ENCODE assay signal across 3 cellular contexts in the genomic region with DNA sequence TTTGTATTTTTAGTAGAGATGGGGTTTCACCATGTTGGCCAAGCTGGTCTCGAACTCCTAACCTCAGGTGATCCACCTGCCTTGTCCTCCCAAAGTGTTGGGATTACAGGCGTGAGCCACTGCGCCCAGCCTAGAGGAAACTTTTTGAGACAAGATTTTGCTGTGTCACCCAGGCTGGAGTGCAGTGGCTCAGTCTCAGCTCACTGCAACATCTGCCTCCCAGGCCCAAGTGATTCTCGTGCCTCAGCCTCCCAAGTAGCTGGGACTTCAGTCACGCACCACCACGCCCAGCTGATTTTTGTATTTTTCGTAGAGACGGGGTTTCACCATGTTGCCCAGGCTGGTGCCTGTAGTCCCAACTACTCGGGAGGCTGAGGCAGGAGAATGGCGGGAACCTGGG.
A peak's percentile ranks its signal among the peaks of the same experiment; 100 is the strongest.
TF ChIP-seq lines count a peak whose summit lies in the region.
"Not testable (repeated sequence)": the region's sequence is repeated elsewhere in the genome, so short reads cannot be mapped to it uniquely, and the experiment has no call there.

No MANE protein-coding gene starts in this region.

TF ChIP-seq in A549, 52 proteins besides CTCF, POLR2A, EP300 and RAD21:
- peak; percentile 9 for TF ChIP-seq MAFK (IDR thresholded peaks at IDR 0.05; ENCODE audit: partially characterized antibody)

TF ChIP-seq in K562, 482 proteins besides CTCF, POLR2A, EP300 and RAD21 (continues in another document):
- TF ChIP-seq NBN (IDR thresholded peaks at IDR 0.05; ENCODE audit: low read depth) (peak; percentile 38; the same call in 1 of the 2 replicates), ARID1B (IDR thresholded peaks at IDR 0.05) (peak; percentile 52; the same call in 1 of the 2 replicates), MAFG (tag; conservative IDR thresholded peaks at IDR 0.05) (peak; percentile 90), TRIM28 (IDR thresholded peaks at IDR 0.05) (peak; percentile 70), MEF2D (tag; conservative IDR thresholded peaks at IDR 0.05; ENCODE audit: low read depth) (0 out of 2 replicates have a peak, but pooled peaks have one; percentile 49), BCOR (IDR thresholded peaks at IDR 0.05) (peak; percentile 65), MAFK (IDR thresholded peaks at IDR 0.05; ENCODE audit: low read length) (peak; percentile 21; the same call in 1 of the 2 replicates), E2F8 (IDR thresholded peaks at IDR 0.05; ENCODE audit: low read depth, partially characterized antibody) (peak; percentile 28), TRIM24 (IDR thresholded peaks at IDR 0.05) (0 out of 4 replicates have a peak, but pooled peaks of 1 of the 2 experiments have one; percentile 9), MAFF (IDR thresholded peaks at IDR 0.05; ENCODE audit: low read length) (peak; percentile 47), NFE2L1 (tag; IDR thresholded peaks at IDR 0.05; ENCODE audit: borderline replicate concordance, low read depth) (peak; percentile 75), KDM1A (IDR thresholded peaks at IDR 0.05) (peak; percentile 27 to 44; a peak in 2 of 4 replicates), GATAD2A (IDR thresholded peaks at IDR 0.05) (0 out of 2 replicates have a peak, but pooled peaks have one; percentile 34), ZNF316 (IDR thresholded peaks at IDR 0.05) (peak; percentile 81), HDAC1 (IDR thresholded peaks at IDR 0.05) (0 out of 4 replicates have a peak, but pooled peaks of 1 of the 2 experiments have one; percentile 13), DPF2 (IDR thresholded peaks at IDR 0.05) (peak; percentile 70), C11orf30 (IDR thresholded peaks at IDR 0.05; ENCODE audit: low read depth) (peak; percentile 94), L3MBTL2 (IDR thresholded peaks at IDR 0.05) (peak; percentile 34; the same call in 1 of the 2 replicates), EP400 (IDR thresholded peaks at IDR 0.05) (peak; percentile 49; the same call in 1 of the 2 replicates), NFATC3 (IDR thresholded peaks at IDR 0.05) (peak; percentile 88; the same call in 1 of the 2 replicates), RB1 (IDR thresholded peaks at IDR 0.05; ENCODE audit: low read depth) (0 out of 2 replicates have a peak, but pooled peaks have one; percentile 21), SMAD4 (CRISPR knock-in tag; conservative IDR thresholded peaks at IDR 0.05) (0 out of 2 replicates have a peak, but pooled peaks have one; percentile 38), SMARCA5 (IDR thresholded peaks at IDR 0.05) (peak; percentile 14; the same call in 1 of the 2 replicates), TOE1 (IDR thresholded peaks at IDR 0.05; ENCODE audit: borderline replicate concordance) (peak; percentile 33; the same call in 1 of the 2 replicates)
- TF ChIP-seq, protein P1, sequence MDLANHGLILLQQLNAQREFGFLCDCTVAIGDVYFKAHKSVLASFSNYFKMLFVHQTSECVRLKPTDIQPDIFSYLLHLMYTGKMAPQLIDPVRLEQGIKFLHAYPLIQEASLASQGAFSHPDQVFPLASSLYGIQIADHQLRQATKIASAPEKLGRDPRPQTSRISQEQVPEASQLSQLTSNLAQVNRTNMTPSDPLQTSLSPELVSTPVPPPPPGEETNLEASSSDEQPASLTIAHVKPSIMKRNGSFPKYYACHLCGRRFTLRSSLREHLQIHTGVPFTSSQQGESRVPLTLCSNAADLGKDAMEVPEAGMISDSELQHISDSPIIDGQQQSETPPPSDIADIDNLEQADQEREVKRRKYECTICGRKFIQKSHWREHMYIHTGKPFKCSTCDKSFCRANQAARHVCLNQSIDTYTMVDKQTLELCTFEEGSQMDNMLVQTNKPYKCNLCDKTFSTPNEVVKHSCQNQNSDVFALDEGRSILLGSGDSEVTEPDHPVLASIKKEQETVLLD (IDR thresholded peaks at IDR 0.05), result peak; percentile 57; the same call in 1 of the 2 replicates
- not testable (repeated sequence) for TF ChIP-seq TOE1 (CRISPR knock-in tag; IDR thresholded peaks at IDR 0.05; ENCODE audit: borderline replicate concordance, low read depth)

TF ChIP-seq in H1, 55 proteins besides CTCF, POLR2A, EP300 and RAD21:
- TF ChIP-seq MAFK (IDR thresholded peaks at IDR 0.05; ENCODE audit: low read depth, low read length), result 0 out of 2 replicates have a peak, but pooled peaks have one; percentile 1
